Comparison of ENCODE assay signal across 28 cellular contexts in genomic region chr6:129100164-129100563, GRCh38.
"Had no signal": no experiment of that assay in that cellular context is flagged by ENCODE, and none has a peak within 500 bp of the region (broad histone marks: within the 10 kb centered on the region; RNA-seq: fewer than 3 reads in every experiment).

No MANE protein-coding gene starts in this region.

- DNase-seq: activated CD4-positive, alpha-beta memory T cell treated with anti-CD3 and anti-CD28 coated beads, Interleukin-2, amount 10 ng/mL, durations not matched to agents 7 days and 5 days; activated CD4-positive, alpha-beta T cell treated with anti-CD3 and anti-CD28 coated beads for 1 hour; activated CD4-positive, alpha-beta T cell treated with anti-CD3 and anti-CD28 coated beads for 4 hours; activated CD4-positive, alpha-beta T cell treated with anti-CD3 and anti-CD28 coated beads, Interleukin-2, amount 10 ng/mL, durations not matched to agents 7 days and 5 days; activated CD4-positive, alpha-beta T cell treated with anti-CD3 and anti-CD28 coated beads, Interleukin-2, amount 50 U/mL, for 4 hours; activated CD8-positive, alpha-beta memory T cell treated with anti-CD3 and anti-CD28 coated beads, Interleukin-2, amount 50 U/mL, for 48 hours; activated gamma-delta T cell; activated naive CD4-positive, alpha-beta T cell; activated naive CD4-positive, alpha-beta T cell treated with anti-CD3 and anti-CD28 coated beads, Interleukin-2, amount 10 ng/mL, durations not matched to agents 7 days and 5 days; activated naive CD8-positive, alpha-beta T cell treated with anti-CD3 and anti-CD28 coated beads, Interleukin-2, amount 10 ng/mL, durations not matched to agents 7 days and 5 days; activated T-cell treated with anti-CD3 and anti-CD28 coated beads for 4 hours; activated T-cell treated with anti-CD3 and anti-CD28 coated beads, Interleukin-2, amount 50 U/mL, for 24 hours; activated T-cell treated with anti-CD3 and anti-CD28 coated beads, Interleukin-2, amount 50 U/mL, for 72 hours; central memory CD4-positive, alpha-beta T cell; cerebellar nuclear complex; colonic mucosa; effector CD8-positive, alpha-beta T cell; esophagus squamous epithelium; foreskin melanocyte; T-helper 17 cell; T1000 had no signal

- H3K9me3 ChIP-seq: ascending aorta, breast epithelium, colonic mucosa, esophagus squamous epithelium, gastroesophageal sphincter had no signal

- H3K27ac ChIP-seq: ascending aorta, breast epithelium, cardiac muscle cell, colonic mucosa, epithelial cell of prostate, esophagus squamous epithelium, gastroesophageal sphincter had no signal

- H3K27me3 ChIP-seq: ascending aorta, breast epithelium, cardiac muscle cell, colonic mucosa, esophagus squamous epithelium, gastroesophageal sphincter had no signal

- ATAC-seq: activated naive CD4-positive, alpha-beta T cell treated with anti-CD3 and anti-CD28 coated beads, Interleukin-2, amount 50 U/mL, for 72 hours; activated T-cell treated with anti-CD3 and anti-CD28 coated beads, Interleukin-2, amount 50 U/mL, for 72 hours; gastroesophageal sphincter; T-helper 17 cell; WTC11 had no signal

- H3K36me3 ChIP-seq: ascending aorta, breast epithelium, cardiac muscle cell, colonic mucosa, esophagus squamous epithelium, gastroesophageal sphincter had no signal

- H3K4me1 ChIP-seq: ascending aorta, breast epithelium, colonic mucosa, esophagus squamous epithelium had no signal

- H3K4me3 ChIP-seq: ascending aorta, breast epithelium, cardiac muscle cell, colonic mucosa, esophagus squamous epithelium, gastroesophageal sphincter had no signal
